9 cellular contexts compared by ENCODE assay signal in the genomic region with DNA sequence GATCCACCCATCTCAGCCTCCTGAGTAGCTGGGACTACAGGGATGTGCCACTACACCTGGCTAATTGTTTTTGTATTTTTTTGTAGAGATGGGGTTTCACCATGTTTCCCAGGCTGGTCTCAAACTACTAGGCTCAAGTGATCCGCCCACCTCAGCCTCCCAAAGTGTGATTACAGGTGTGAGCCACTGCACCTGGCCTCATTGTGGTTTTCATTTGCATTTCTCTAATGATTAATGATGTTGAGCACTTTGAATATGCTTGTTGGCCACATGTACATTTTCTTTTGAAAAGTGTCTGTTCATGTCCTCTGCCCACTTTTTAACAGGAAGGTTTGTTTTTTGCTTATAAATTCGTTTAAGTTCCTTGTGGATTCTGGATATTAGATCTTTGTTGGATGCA. TPM values are rescaled to one million over a fixed set of nuclear protein-coding genes. Genes with fewer than 3 reads are reported as not detected.
"Had no signal": no experiment of that assay in that cellular context is flagged by ENCODE, and none has a peak within 500 bp of the region (broad histone marks: within the 10 kb centered on the region; RNA-seq: fewer than 3 reads in every experiment).

No MANE protein-coding gene starts in this region.

RNA-seq across cellular contexts. Expression of a gene that starts 37.8 kb away (rescaled TPM):
- total RNA-seq: ascending aorta, mesenteric fat pad, psoas muscle had no signal

RNA-seq across cellular contexts. Expression of a gene that starts 51.9 kb away (rescaled TPM):
- total RNA-seq: activated CD8-positive, alpha-beta memory T cell treated with anti-CD3 and anti-CD28 coated beads, Interleukin-2, amount 10 ng/mL, durations not matched to agents 7 days and 5 days; ascending aorta; breast epithelium; cerebellum; fibroblast of lung; mesenteric fat pad; osteocyte; psoas muscle; temporal lobe had no signal
- polyA plus RNA-seq: fibroblast of lung, psoas muscle had no signal
